Comparison of ENCODE assay signal across 9 cellular contexts in the genomic region with DNA sequence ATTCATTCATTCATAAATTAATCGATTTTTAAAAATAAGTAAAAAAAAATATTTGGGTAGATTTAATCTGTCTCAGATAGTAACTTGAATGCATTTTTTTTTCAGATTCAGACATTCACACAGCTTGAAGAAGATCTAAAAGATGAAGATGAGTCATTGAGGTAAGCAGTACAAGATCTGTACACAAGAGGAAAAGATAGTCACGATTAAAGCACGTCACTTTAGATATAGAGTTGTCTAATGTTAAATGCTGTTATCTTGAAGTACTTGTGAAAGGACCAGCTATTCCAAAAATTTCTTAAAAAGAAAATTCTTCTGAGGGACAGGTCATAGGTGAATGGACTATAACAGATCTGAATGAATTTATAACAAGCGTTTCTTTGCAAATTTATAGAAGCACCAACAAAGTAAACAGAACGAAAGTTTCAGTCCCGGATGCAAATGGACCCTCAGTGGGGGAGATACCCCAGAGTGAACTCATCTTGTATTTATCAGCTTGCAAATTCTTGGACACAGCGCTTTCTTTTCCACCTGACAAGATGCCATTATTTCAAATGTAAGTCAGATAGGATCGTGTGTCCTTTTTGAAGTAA. TPM values are rescaled to one million over a fixed set of nuclear protein-coding genes. Genes with fewer than 3 reads are reported as not detected.
A peak's percentile ranks its signal among the peaks of the same experiment; 100 is the strongest.
DNase-seq lines count a peak whose midpoint lies in the region; ATAC-seq, FAIRE-seq and TF ChIP-seq lines count a peak whose summit lies in the region.
"Had no signal": no experiment of that assay in that cellular context is flagged by ENCODE, and none has a peak within 500 bp of the region (broad histone marks: within the 10 kb centered on the region; RNA-seq: fewer than 3 reads in every experiment).

No MANE protein-coding gene starts in this region.

- TF ChIP-seq CTCF in MM.1S (IDR thresholded peaks at IDR 0.05; ENCODE audit: low read length), result no peak
- TF ChIP-seq CTCF in bronchial epithelial cell (IDR thresholded peaks at IDR 0.05; ENCODE audit: insufficient read depth, low read length, severe bottlenecking), result no peak

- no peak overlapping the region for H3K23ac ChIP-seq in trophoblast cell (ENCODE audit: low read length)

- no CpG with 5 or more reads among the region's 8 CpGs for WGBS in trophoblast cell (ENCODE audit: extremely low coverage, insufficient coverage, insufficient read length)
- 64% methylated on average over 8 of the region's 8 CpGs for WGBS in right cardiac atrium

- no peaks in the 10 kb centered on the region for H3K79me1 ChIP-seq in trophoblast cell (ENCODE audit: low read length)

- H3F3A ChIP-seq in MM.1S (ENCODE audit: insufficient read depth, low read length), result peaks cover 23% of the 10 kb centered on the region

- H3K14ac ChIP-seq in trophoblast cell (ENCODE audit: low read length), result no peak overlapping the region

- H3K4me1 ChIP-seq in MM.1S (ENCODE audit: low read length), result peaks cover 15% of the 10 kb centered on the region
- H3K4me1 ChIP-seq in trophoblast cell (ENCODE audit: control insufficient read depth in 1 of 2, insufficient read depth in 2 of 2, low read length in 2 of 2), result no peaks in the 10 kb centered on the region
- no peaks in the 10 kb centered on the region for H3K4me1 ChIP-seq in right cardiac atrium (ENCODE audit: control insufficient read depth, insufficient read depth, low read length)

- no peak for DNase-seq in MM.1S
- DNase-seq in bronchial epithelial cell (ENCODE audit: low read depth), result peak; percentile 67
- peak; percentile 22 to 88 for DNase-seq in trophoblast cell
- no peak for DNase-seq in right cardiac atrium
- DNase-seq in amygdala (lab: John Stamatoyannopoulos, UW), result no peak
- DNase-seq in NCI-H1417 treated with DMSO at 0.1 percent for 48 hours (lab: John Stamatoyannopoulos, UW), result no peak
- DNase-seq: occipital lobe had no signal

- H3K4me3 ChIP-seq in MM.1S (ENCODE audit: low read length) (no peak overlapping the region), bronchial epithelial cell (ENCODE audit: low read depth, low read length) (no peak overlapping the region), trophoblast cell (ENCODE audit: low read depth, low read length) (no peak overlapping the region), right cardiac atrium (ENCODE audit: low read length) (no peak overlapping the region)

- H3K9ac ChIP-seq in MM.1S (ENCODE audit: low read length) (no peak overlapping the region), trophoblast cell (ENCODE audit: low read length) (no peak overlapping the region)

- H3K9me3 ChIP-seq in MM.1S (replicated peaks; ENCODE audit: insufficient read depth, low read length), result no peaks in the 10 kb centered on the region
- no peaks in the 10 kb centered on the region for H3K9me3 ChIP-seq in trophoblast cell (ENCODE audit: insufficient read depth, low read depth, low read length)
- no peaks in the 10 kb centered on the region for H3K9me3 ChIP-seq in right cardiac atrium (ENCODE audit: control insufficient read depth, low read length)

- no peak overlapping the region for H3K4ac ChIP-seq in trophoblast cell (ENCODE audit: low read depth, low read length)

- H3K4me2 ChIP-seq in MM.1S (ENCODE audit: low read depth, low read length) (peak overlapping the region; percentile 48), trophoblast cell (ENCODE audit: low read length) (no peak overlapping the region)

- H3K9me2 ChIP-seq in MM.1S (replicated peaks; ENCODE audit: insufficient read depth, low read length), result no peaks in the 10 kb centered on the region

- H4K12ac ChIP-seq in trophoblast cell (ENCODE audit: low read depth, low read length), result no peak overlapping the region

- no peak overlapping the region for H3K18ac ChIP-seq in trophoblast cell (ENCODE audit: low read length)

- H4K91ac ChIP-seq in trophoblast cell (ENCODE audit: low read depth, low read length), result no peak overlapping the region

- H2AK5ac ChIP-seq in trophoblast cell (ENCODE audit: low read length), result no peak overlapping the region

- ATAC-seq in GM19043 (IDR thresholded peaks at IDR 0.05; ENCODE audit: low read depth, unreplicated experiment) (peak; percentile 9), right cardiac atrium (no peak)

- no peak overlapping the region for H2BK5ac ChIP-seq in trophoblast cell (ENCODE audit: low read depth, low read length, poor library complexity)

- no peak overlapping the region for H2BK120ac ChIP-seq in trophoblast cell (ENCODE audit: insufficient read depth, low read length, poor library complexity)

- H3K79me2 ChIP-seq in MM.1S (ENCODE audit: low read length) (no peaks in the 10 kb centered on the region), trophoblast cell (ENCODE audit: control insufficient read depth, insufficient read depth, low read length, poor library complexity) (no peaks in the 10 kb centered on the region)

- intact Hi-C loops in right cardiac atrium (cut with DNase I), result no loop called here

- H2AFZ ChIP-seq in MM.1S (ENCODE audit: low read length), result no peak overlapping the region
- H2AFZ ChIP-seq in trophoblast cell (ENCODE audit: insufficient read depth, low read length, poor library complexity), result no peak overlapping the region

- H4K8ac ChIP-seq in trophoblast cell (ENCODE audit: low read depth, low read length), result no peak overlapping the region

- H3K27me3 ChIP-seq in MM.1S (replicated peaks; ENCODE audit: insufficient read depth, low read length), result peaks cover 40% of the 10 kb centered on the region
- no peaks in the 10 kb centered on the region for H3K27me3 ChIP-seq in bronchial epithelial cell (ENCODE audit: control insufficient read depth, insufficient read depth, low read length)
- no peaks in the 10 kb centered on the region for H3K27me3 ChIP-seq in trophoblast cell (ENCODE audit: insufficient read depth, low read length)
- no peaks in the 10 kb centered on the region for H3K27me3 ChIP-seq in right cardiac atrium (ENCODE audit: control insufficient read depth, insufficient read depth)

- H3K36me3 ChIP-seq in MM.1S (replicated peaks; ENCODE audit: insufficient read depth, low read length) (no peaks in the 10 kb centered on the region), bronchial epithelial cell (ENCODE audit: control insufficient read depth, insufficient read depth, low read length) (no peaks in the 10 kb centered on the region), trophoblast cell (ENCODE audit: control insufficient read depth in 1 of 2, insufficient read depth in 2 of 2, low read length in 2 of 2) (peaks cover 31 to 33% of the 10 kb centered on the region in 2 experiments)

- no peak overlapping the region for H2BK12ac ChIP-seq in trophoblast cell (ENCODE audit: low read length)

- H3K27ac ChIP-seq in MM.1S (ENCODE audit: low read length), result no peak overlapping the region
- no peak overlapping the region for H3K27ac ChIP-seq in trophoblast cell (ENCODE audit: low read depth, low read length)
- no peak overlapping the region for H3K27ac ChIP-seq in right cardiac atrium (ENCODE audit: low read length)

- no peak for FAIRE-seq in bronchial epithelial cell (lab: Jason Lieb, UNC)
- FAIRE-seq: colon had no signal

- H4K20me1 ChIP-seq in MM.1S (ENCODE audit: insufficient read depth, low read length), result peaks cover 10% of the 10 kb centered on the region

RNA-seq across cellular contexts. Expression of gene MORC3, which starts 31.2 kb away (rescaled TPM):
- total RNA-seq in bronchial epithelial cell (54.7 and 60.8 TPM in 2 replicates), right cardiac atrium (10 to 100 TPM; 20.6 to 23.1 (median 21.8) TPM)
- polyA plus RNA-seq in trophoblast cell (2013), result 21.7 and 22.7 TPM in 2 replicates
- 10.0 TPM for polyA plus RNA-seq in right cardiac atrium

Comparison
In these comparisons a context has a peak if more than half of its experiments do, and no peak if none do; other contexts are left out.
1. DNase-seq: peak in bronchial epithelial cell (single experiment) and trophoblast cell (2 of 2); none in MM.1S (single experiment), right cardiac atrium (0 of 3), amygdala (0 of 56) and NCI-H1417 treated with DMSO at 0.1 percent for 48 hours (single experiment).